ENCODE assay signal across 20 cellular contexts in genomic region chr4:114263233-114263632, GRCh38.
DNase-seq lines count a peak whose midpoint lies in the region; ATAC-seq, FAIRE-seq and TF ChIP-seq lines count a peak whose summit lies in the region.
"Had no signal": no experiment of that assay in that cellular context is flagged by ENCODE, and none has a peak within 500 bp of the region (broad histone marks: within the 10 kb centered on the region; RNA-seq: fewer than 3 reads in every experiment).

No MANE protein-coding gene starts in this region.

- H3K18ac ChIP-seq in IMR-90 (ENCODE audit: low read depth, low read length), result peak overlapping the region; percentile 20; the same call in 1 of the 2 replicates

- POLR2A ChIA-PET in IMR-90 (lab: Charles Lee; ENCODE audit: unreplicated experiment), result interaction anchor here (0.6 kb wide), 1 partner anchor 283 kb away, joined by 10 read pairs; no protein-coding TSS in a partner anchor

- H3K4me1 ChIP-seq in IMR-90 (ENCODE audit: control insufficient read depth, insufficient read depth, low read length) (no peaks in the 10 kb centered on the region), mammary epithelial cell (ENCODE audit: insufficient read depth, low read length) (peaks cover 20% of the 10 kb centered on the region), keratinocyte (ENCODE audit: control insufficient read depth, extremely low read depth, insufficient read depth, low read length) (peaks cover 29% of the 10 kb centered on the region), body of pancreas (peaks cover 10% of the 10 kb centered on the region)
- H3K4me1 ChIP-seq: gastroesophageal sphincter had no signal

- H3K4ac ChIP-seq in IMR-90 (ENCODE audit: low read depth, low read length), result peak overlapping the region; percentile 64; the same call in 1 of the 2 replicates

- ATAC-seq in IMR-90 (ENCODE audit: low read depth) (peak; percentile 89), omental fat pad (ENCODE audit: low FRiP score) (no peak), body of pancreas (no peak)
- no peak for ATAC-seq in activated naive CD8-positive, alpha-beta T cell treated with anti-CD3 and anti-CD28 coated beads, Interleukin-2, amount 50 U/mL, for 24 hours
- ATAC-seq: gastroesophageal sphincter, right cardiac atrium had no signal

- H4K91ac ChIP-seq in IMR-90 (ENCODE audit: insufficient read depth, low read depth, low read length), result no peak overlapping the region

- DNase-seq in AG09309 (ENCODE audit: low read depth) (peak; percentile 4), IMR-90 (peak; percentile 81), mammary epithelial cell (peak; percentile 54), keratinocyte (ENCODE audit: low read depth, low spot score) (no peak), omental fat pad (ENCODE audit: low spot score) (no peak), body of pancreas (no peak), mesenteric fat pad (ENCODE audit: low spot score) (no peak)
- DNase-seq in activated naive CD8-positive, alpha-beta T cell treated with anti-CD3 and anti-CD28 coated beads, Interleukin-2, amount 50 U/mL, for 24 hours, result no peak
- DNase-seq: activated CD8-positive, alpha-beta memory T cell treated with anti-CD3 and anti-CD28 coated beads, Interleukin-2, amount 50 U/mL, for 4 hours; activated gamma-delta T cell treated with Interleukin-2 at 50 U/mL for 16 hours; NCI-H1930; NCI-H524 treated with DMSO at 0.1 percent for 48 hours; right cardiac atrium; T-helper 9 cell had no signal

- H3K9me3 Mint-ChIP-seq in activated naive CD8-positive, alpha-beta T cell treated with anti-CD3 and anti-CD28 coated beads, Interleukin-2, amount 50 U/mL, for 24 hours, result no peaks in the 10 kb centered on the region
- H3K9me3 Mint-ChIP-seq: memory B cell, neural crest cell had no signal

- intact Hi-C loops in IMR-90 (cut with micrococcal nuclease), result loop anchor here (1.0 kb wide), 1 partner anchor 10 kb away; no protein-coding TSS in a partner anchor
- intact Hi-C loops in mammary epithelial cell (cut with micrococcal nuclease), result no loop called here
- intact Hi-C loops in body of pancreas (cut with DNase I), result no loop called here

- no peaks in the 10 kb centered on the region for H3K79me2 ChIP-seq in mammary epithelial cell (ENCODE audit: insufficient read depth, low read length)
- no peaks in the 10 kb centered on the region for H3K79me2 ChIP-seq in keratinocyte (ENCODE audit: control insufficient read depth, insufficient read depth, low read length)

- peak; percentile 82 for FAIRE-seq in keratinocyte (lab: Jason Lieb, UNC)
- FAIRE-seq: GM18507 had no signal

- H3K23ac ChIP-seq in IMR-90 (ENCODE audit: low read depth, low read length), result no peak overlapping the region

- CTCF ChIA-PET in IMR-90 (lab: Yijun Ruan, JAX) (interaction anchor here (1.1 kb wide), 1 partner anchor 11 kb away, joined by 5 read pairs; no protein-coding TSS in a partner anchor), mammary epithelial cell (lab: Charles Lee; ENCODE audit: low non-redundant PET) (no interaction called here)

- no peak overlapping the region for H2BK15ac ChIP-seq in IMR-90 (ENCODE audit: low read depth, low read length)

- in situ Hi-C loops in IMR-90 (cut with MboI; ENCODE audit: low sequenced_read_pairs) (no loop called here), mammary epithelial cell (cut with MboI; ENCODE audit: low sequenced_read_pairs in 2 of 2) (no loop called here)

- no peak overlapping the region for H3K4me3 ChIP-seq in AG09309 (ENCODE audit: control insufficient read depth, low read depth, low read length)
- no peak overlapping the region for H3K4me3 ChIP-seq in IMR-90 (ENCODE audit: insufficient read depth, low read depth, low read length)
- H3K4me3 ChIP-seq in mammary epithelial cell (replicated peaks in 1 of 3; ENCODE audit: insufficient read depth in 1 of 3, low read depth in 2 of 3, low read length in 3 of 3), result no peak overlapping the region
- H3K4me3 ChIP-seq in keratinocyte (ENCODE audit: control insufficient read depth in 2 of 3, extremely low read depth in 1 of 3, insufficient read depth in 2 of 3, low read depth in 1 of 3, low read length in 3 of 3), result no peak overlapping the region
- no peak overlapping the region for H3K4me3 ChIP-seq in body of pancreas
- H3K4me3 ChIP-seq: gastroesophageal sphincter, SJSA1 had no signal

- H2BK120ac ChIP-seq in IMR-90 (ENCODE audit: low read depth, low read length), result peak overlapping the region; percentile 88

- no peaks in the 10 kb centered on the region for H3K9me3 ChIP-seq in IMR-90 (ENCODE audit: control insufficient read depth, insufficient read depth, low read length)
- peaks cover 2% of the 10 kb centered on the region for H3K9me3 ChIP-seq in mammary epithelial cell (replicated peaks; ENCODE audit: insufficient read depth, low read length)
- H3K9me3 ChIP-seq in keratinocyte (ENCODE audit: control insufficient read depth, low read depth, low read length), result no peaks in the 10 kb centered on the region
- no peaks in the 10 kb centered on the region for H3K9me3 ChIP-seq in body of pancreas
- H3K9me3 ChIP-seq: gastroesophageal sphincter, SJSA1 had no signal

- H2BK20ac ChIP-seq in IMR-90 (ENCODE audit: low read depth, low read length), result no peak overlapping the region

- TF ChIP-seq POLR2A in IMR-90 (IDR thresholded peaks at IDR 0.05; ENCODE audit: low read depth, low read length) (no peak), body of pancreas (IDR thresholded peaks at IDR 0.05) (no peak)

- H4K20me1 ChIP-seq in IMR-90 (ENCODE audit: insufficient read depth, low read length) (no peaks in the 10 kb centered on the region), mammary epithelial cell (ENCODE audit: insufficient read depth, low read length) (no peaks in the 10 kb centered on the region), keratinocyte (ENCODE audit: control insufficient read depth, extremely low read depth, insufficient read depth, low read length) (no peaks in the 10 kb centered on the region)

- no peak overlapping the region for H3K4me3 Mint-ChIP-seq in activated naive CD8-positive, alpha-beta T cell treated with anti-CD3 and anti-CD28 coated beads, Interleukin-2, amount 50 U/mL, for 24 hours
- H3K4me3 Mint-ChIP-seq: brain, memory B cell, neural crest cell had no signal

- no TSS peak for BruUV-seq in IMR-90 (replicated peaks; lab: Mats Ljungman, UMichigan)
- BruUV-seq in mammary epithelial cell (replicated peaks; lab: Mats Ljungman, UMichigan), result no TSS peak

- WGBS in IMR-90 (ENCODE audit: extremely low coverage in 2 of 2, insufficient read length in 1 of 2), 2 experiments, result no CpG with 5 or more reads among the region's 2 CpGs
- WGBS in mammary epithelial cell (ENCODE audit: low coverage, missing lambda C conversion rate), result 33% methylated on average over 2 of the region's 2 CpGs
- 55 to 71% methylated on average over 2 of the region's 2 CpGs for WGBS in body of pancreas, 2 donors

- H3K9ac ChIP-seq in IMR-90 (ENCODE audit: low read depth, low read length), result no peak overlapping the region
- no peak overlapping the region for H3K9ac ChIP-seq in mammary epithelial cell (ENCODE audit: insufficient read depth, low read length)
- no peak overlapping the region for H3K9ac ChIP-seq in keratinocyte (ENCODE audit: control insufficient read depth, extremely low read depth, insufficient read depth, low read length)

- H2AFZ ChIP-seq in IMR-90 (replicated peaks; ENCODE audit: low read length, poor library complexity) (no peak overlapping the region), mammary epithelial cell (ENCODE audit: low read depth, low read length) (no peak overlapping the region), keratinocyte (ENCODE audit: control insufficient read depth, low read length) (no peak overlapping the region)

- no peaks in the 10 kb centered on the region for H3K36me3 ChIP-seq in IMR-90 (ENCODE audit: control insufficient read depth, insufficient read depth, low read length)
- H3K36me3 ChIP-seq in mammary epithelial cell (ENCODE audit: insufficient read depth, low read length), result no peaks in the 10 kb centered on the region
- H3K36me3 ChIP-seq in keratinocyte (ENCODE audit: control insufficient read depth in 2 of 2, extremely low read depth in 1 of 2, insufficient read depth in 2 of 2, low read length in 2 of 2), result no peaks in the 10 kb centered on the region
- no peaks in the 10 kb centered on the region for H3K36me3 ChIP-seq in body of pancreas (replicated peaks in 1 of 2; ENCODE audit: insufficient read depth in 1 of 2, low read depth in 2 of 2)
- H3K36me3 ChIP-seq: gastroesophageal sphincter, SJSA1 had no signal

- no peaks in the 10 kb centered on the region for H3K36me3 Mint-ChIP-seq in activated naive CD8-positive, alpha-beta T cell treated with anti-CD3 and anti-CD28 coated beads, Interleukin-2, amount 50 U/mL, for 24 hours (ENCODE audit: low read depth)
- H3K36me3 Mint-ChIP-seq: brain, memory B cell had no signal

- no peaks in the 10 kb centered on the region for H3K4me1 Mint-ChIP-seq in activated naive CD8-positive, alpha-beta T cell treated with anti-CD3 and anti-CD28 coated beads, Interleukin-2, amount 50 U/mL, for 24 hours
- H3K4me1 Mint-ChIP-seq: brain, memory B cell, neural crest cell had no signal

- TF ChIP-seq RAD21 in IMR-90 (IDR thresholded peaks at IDR 0.05; ENCODE audit: low read length), result no peak

- H3K9me1 ChIP-seq in IMR-90 (ENCODE audit: insufficient read depth, low read length) (no peaks in the 10 kb centered on the region), keratinocyte (ENCODE audit: control insufficient read depth, extremely low read depth, insufficient read depth, low read length) (no peaks in the 10 kb centered on the region)

- H3K27ac ChIP-seq in IMR-90 (ENCODE audit: insufficient read depth, low read length) (no peak overlapping the region), mammary epithelial cell (ENCODE audit: insufficient read depth, low read depth, low read length) (peak overlapping the region; percentile 88), keratinocyte (ENCODE audit: control insufficient read depth, insufficient read depth, low read length) (peak overlapping the region; percentile 44), body of pancreas (no peak overlapping the region)
- H3K27ac ChIP-seq: gastroesophageal sphincter, SJSA1 had no signal

- H3K4me2 ChIP-seq in IMR-90 (ENCODE audit: low read depth, low read length) (peak overlapping the region; percentile 65; the same call in 1 of the 2 replicates), mammary epithelial cell (ENCODE audit: insufficient read depth, low read depth, low read length) (peak overlapping the region; percentile 11), keratinocyte (ENCODE audit: control insufficient read depth, extremely low read depth, insufficient read depth, low read depth, low read length) (no peak overlapping the region)

- no peaks in the 10 kb centered on the region for H3K27me3 Mint-ChIP-seq in activated naive CD8-positive, alpha-beta T cell treated with anti-CD3 and anti-CD28 coated beads, Interleukin-2, amount 50 U/mL, for 24 hours
- H3K27me3 Mint-ChIP-seq: brain, memory B cell had no signal

- no peak overlapping the region for H4K5ac ChIP-seq in IMR-90 (ENCODE audit: low read depth, low read length)

- H3K79me1 ChIP-seq in IMR-90 (ENCODE audit: low read depth in 1 of 2, low read length in 2 of 2), result no peaks in the 10 kb centered on the region; a peak in 1 of 4 replicates

- no peak overlapping the region for H2AK9ac ChIP-seq in IMR-90 (replicated peaks; ENCODE audit: low read depth, low read length, poor library complexity)

- 0 out of 4 replicates have a peak overlapping the region, but pooled peaks of 1 of the 2 experiments have one; percentile 6 for H4K8ac ChIP-seq in IMR-90 (ENCODE audit: low read depth in 2 of 2, low read length in 2 of 2)

- H3K56ac ChIP-seq in IMR-90 (ENCODE audit: extremely low read depth, insufficient read depth, low read length), result no peak overlapping the region

- no peak overlapping the region for H3K27ac Mint-ChIP-seq in activated naive CD8-positive, alpha-beta T cell treated with anti-CD3 and anti-CD28 coated beads, Interleukin-2, amount 50 U/mL, for 24 hours
- H3K27ac Mint-ChIP-seq: brain, memory B cell had no signal

- no peak overlapping the region for H2AK5ac ChIP-seq in IMR-90 (ENCODE audit: low read depth, low read length)

- H3K14ac ChIP-seq in IMR-90 (replicated peaks; ENCODE audit: low read depth, low read length), result peak overlapping the region; percentile 60; the same call in 1 of the 2 replicates

- H3K27me3 ChIP-seq in IMR-90 (ENCODE audit: control insufficient read depth, insufficient read depth, low read length) (no peaks in the 10 kb centered on the region), mammary epithelial cell (ENCODE audit: insufficient read depth, low read length) (no peaks in the 10 kb centered on the region), keratinocyte (ENCODE audit: control insufficient read depth, extremely low read depth, insufficient read depth, low read length) (no peaks in the 10 kb centered on the region), body of pancreas (no peaks in the 10 kb centered on the region)
- H3K27me3 ChIP-seq: gastroesophageal sphincter, SJSA1 had no signal

- peak overlapping the region; percentile 97 for H2BK5ac ChIP-seq in IMR-90 (ENCODE audit: low read depth, low read length, poor library complexity, severe bottlenecking)

- dilution Hi-C loops in IMR-90 (cut with HindIII; ENCODE audit: low sequenced_read_pairs, unreplicated experiment), result no loop called here
- dilution Hi-C loops in mammary epithelial cell (cut with HindIII; ENCODE audit: low sequenced_read_pairs), result no loop called here
- dilution Hi-C loops in keratinocyte (cut with MboI; ENCODE audit: extremely low pct_ligation_motif_present, low sequenced_read_pairs), result no loop called here

- TF ChIP-seq CTCF in AG09309 (IDR thresholded peaks at IDR 0.05; ENCODE audit: control insufficient read depth, insufficient read depth, low read depth, low read length, missing control alignments) (no peak), IMR-90 (conservative IDR thresholded peaks at IDR 0.05; ENCODE audit: low read depth, low read length) (no peak), mammary epithelial cell (conservative IDR thresholded peaks at IDR 0.05 in 1 of 2, IDR thresholded peaks at IDR 0.05 in 1 of 2; ENCODE audit: extremely low read depth in 1 of 2, insufficient read depth in 1 of 2, low read depth in 1 of 2, low read length in 2 of 2) (no peak), keratinocyte (optimal IDR thresholded peaks at IDR 0.05 in 1 of 3, IDR thresholded peaks at IDR 0.05 in 1 of 3, conservative IDR thresholded peaks at IDR 0.05 in 1 of 3; ENCODE audit: extremely low read depth in 1 of 3, insufficient read depth in 2 of 3, low read length in 3 of 3) (no peak), omental fat pad (IDR thresholded peaks at IDR 0.05) (no peak), body of pancreas (IDR thresholded peaks at IDR 0.05) (no peak)

Comparison
In these comparisons a context has a peak if more than half of its experiments do, and no peak if none do; other contexts are left out.
1. DNase-seq: peak in AG09309 (single experiment), IMR-90 (single experiment) and mammary epithelial cell (single experiment); none in keratinocyte (single experiment), omental fat pad (single experiment), body of pancreas (0 of 4), mesenteric fat pad (single experiment) and activated naive CD8-positive, alpha-beta T cell treated with anti-CD3 and anti-CD28 coated beads, Interleukin-2, amount 50 U/mL, for 24 hours (single experiment).
2. H3K27ac ChIP-seq: peak in mammary epithelial cell (single experiment) and keratinocyte (single experiment); none in IMR-90 (single experiment) and body of pancreas (0 of 4).